ENCODE assay signal across 1 cellular context in genomic region chr3:36919439-36920160, GRCh38.
TF ChIP-seq lines count a peak whose summit lies in the region.

No MANE protein-coding gene starts in this region.

TF ChIP-seq in HepG2, 621 proteins besides CTCF, POLR2A, EP300 and RAD21 (continued from another document):
- TF ChIP-seq HNF1A (IDR thresholded peaks at IDR 0.05; ENCODE audit: low read depth) = peak; percentile 94
- peak; percentile 97 for TF ChIP-seq HNF1A (CRISPR knock-in tag; IDR thresholded peaks at IDR 0.05; ENCODE audit: borderline replicate concordance)
- TF ChIP-seq SOX13 (IDR thresholded peaks at IDR 0.05) = peak; percentile 64; the same call in 1 of the 2 replicates
- TF ChIP-seq SOX13 (CRISPR knock-in tag; conservative IDR thresholded peaks at IDR 0.05 in 1 of 2, IDR thresholded peaks at IDR 0.05 in 1 of 2) = peak in 1 of 2 experiments; percentile 94; a peak in 2 of 4 replicates
- no peak for TF ChIP-seq ZNF260 (CRISPR knock-in tag; IDR thresholded peaks at IDR 0.05; ENCODE audit: borderline replicate concordance, low read depth)
- TF ChIP-seq ELF3 (CRISPR knock-in tag; IDR thresholded peaks at IDR 0.05) = peak; percentile 51
- TF ChIP-seq ZFP1 (CRISPR knock-in tag; IDR thresholded peaks at IDR 0.05) = no peak
- TF ChIP-seq FOXK1 (CRISPR knock-in tag; IDR thresholded peaks at IDR 0.05; ENCODE audit: borderline replicate concordance, low read depth) = peak; percentile 70; the same call in 1 of the 2 replicates
- TF ChIP-seq SNRNP70 (IDR thresholded peaks at IDR 0.05; ENCODE audit: low read depth, low read length) = no peak
- peak; percentile 43; the same call in 1 of the 2 replicates for TF ChIP-seq ZNF331 (CRISPR knock-in tag; IDR thresholded peaks at IDR 0.05)
- TF ChIP-seq NFYC (CRISPR knock-in tag; IDR thresholded peaks at IDR 0.05) = peak; percentile 20; the same call in 1 of the 2 replicates
- TF ChIP-seq POGZ (CRISPR knock-in tag; IDR thresholded peaks at IDR 0.05) = peak; percentile 75
- TF ChIP-seq HNF1B (CRISPR knock-in tag; IDR thresholded peaks at IDR 0.05) = peak; percentile 38; the same call in 1 of the 2 replicates
- no peak for TF ChIP-seq NONO (IDR thresholded peaks at IDR 0.05)
- no peak for TF ChIP-seq NONO (CRISPR knock-in tag; conservative IDR thresholded peaks at IDR 0.05)
- peak; percentile 55; the same call in 1 of the 2 replicates for TF ChIP-seq PBX2 (CRISPR knock-in tag; IDR thresholded peaks at IDR 0.05)
- 0 out of 2 replicates have a peak, but pooled peaks have one; percentile 47 for TF ChIP-seq DNMT3B (CRISPR knock-in tag; conservative IDR thresholded peaks at IDR 0.05)
- no peak for TF ChIP-seq POLR2AphosphoS2 (IDR thresholded peaks at IDR 0.05; ENCODE audit: low read depth, low read length)
- peak; percentile 63 for TF ChIP-seq FOXA3 (CRISPR knock-in tag; IDR thresholded peaks at IDR 0.05)
- peak; percentile 58; the same call in 1 of the 2 replicates for TF ChIP-seq HNF4G (IDR thresholded peaks at IDR 0.05; ENCODE audit: borderline replicate concordance, low read depth, low read length)
- TF ChIP-seq HNF4G (CRISPR knock-in tag; IDR thresholded peaks at IDR 0.05; ENCODE audit: borderline replicate concordance, low read depth) = no peak
- TF ChIP-seq IKZF1 (IDR thresholded peaks at IDR 0.05) = no peak
- TF ChIP-seq FOSL2 (CRISPR knock-in tag; IDR thresholded peaks at IDR 0.05) = peak; percentile 48
- no peak for TF ChIP-seq ZBTB7B (CRISPR knock-in tag; IDR thresholded peaks at IDR 0.05)
- peak; percentile 59; the same call in 1 of the 2 replicates for TF ChIP-seq FOXJ3 (CRISPR knock-in tag; IDR thresholded peaks at IDR 0.05; ENCODE audit: borderline replicate concordance)
- TF ChIP-seq HNF4A (CRISPR knock-in tag; IDR thresholded peaks at IDR 0.05) = peak; percentile 87
- peak; percentile 53; the same call in 1 of the 2 replicates for TF ChIP-seq ISL2 (CRISPR knock-in tag; IDR thresholded peaks at IDR 0.05)
- TF ChIP-seq SETDB1 (CRISPR knock-in tag; IDR thresholded peaks at IDR 0.05; ENCODE audit: borderline replicate concordance) = no peak
- peak; percentile 70 for TF ChIP-seq ZMYM4 (CRISPR knock-in tag; IDR thresholded peaks at IDR 0.05)
- TF ChIP-seq CEBPG (CRISPR knock-in tag; IDR thresholded peaks at IDR 0.05) = peak; percentile 53; the same call in 1 of the 2 replicates
